8 cellular contexts compared by ENCODE assay signal in genomic region chr7:66921396-66921917, GRCh38. TPM values are rescaled to one million over a fixed set of nuclear protein-coding genes. Genes with fewer than 3 reads are reported as not detected.
DNase-seq lines count a peak whose midpoint lies in the region; ATAC-seq and TF ChIP-seq lines count a peak whose summit lies in the region.

No MANE protein-coding gene starts in this region.

- in situ Hi-C loops in Panc1 (cut with HindIII; ENCODE audit: low pct_unique_long_range_greater_than_20kb, low sequenced_read_pairs): no loop called here

- H3K36me3 Mint-ChIP-seq in MCF 10A (ENCODE audit: insufficient read depth, unreplicated experiment): peaks cover 25% of the 10 kb centered on the region

- BruUV-seq in A673 (replicated peaks; lab: Mats Ljungman, UMichigan) (no TSS peak), Panc1 (replicated peaks; lab: Mats Ljungman, UMichigan) (no TSS peak), MCF 10A (replicated peaks; lab: Mats Ljungman, UMichigan) (no TSS peak)

- H3K4me1 Mint-ChIP-seq in MCF 10A (ENCODE audit: insufficient read depth, unreplicated experiment): peaks cover 11% of the 10 kb centered on the region

- no peaks in the 10 kb centered on the region for H3K27me3 ChIP-seq in A673 (replicated peaks; ENCODE audit: insufficient read depth, low read depth, low read length, poor library complexity)
- H3K27me3 ChIP-seq in Panc1 (ENCODE audit: control insufficient read depth, insufficient read depth, low read length): no peaks in the 10 kb centered on the region
- H3K27me3 ChIP-seq in spleen (replicated peaks in 1 of 7): no peaks in the 10 kb centered on the region

- H3K36me3 ChIP-seq in A673 (ENCODE audit: insufficient read depth, low read length, poor library complexity, severe bottlenecking): no peaks in the 10 kb centered on the region
- no peaks in the 10 kb centered on the region; the same call in 1 of the 2 replicates for H3K36me3 ChIP-seq in Panc1 (ENCODE audit: control insufficient read depth, insufficient read depth, low read length)
- peaks cover 0 to 35% (median 4%) of the 10 kb centered on the region in 6 donors for H3K36me3 ChIP-seq in spleen

- peak overlapping the region; percentile 83 for H3K4me3 ChIP-seq in A673 (ENCODE audit: low read depth, low read length, poor library complexity, severe bottlenecking)
- peak overlapping the region; percentile 72 to 98 for H3K4me3 ChIP-seq in Panc1 (ENCODE audit: low read depth in 2 of 2, low read length in 2 of 2)
- H3K4me3 ChIP-seq in spleen: peak overlapping the region; percentile 78 to 99 (median 92)

- intact Hi-C loops in A673 (cut with micrococcal nuclease; ENCODE audit: unreplicated experiment) (no loop called here), Panc1 (cut with micrococcal nuclease; ENCODE audit: unreplicated experiment) (no loop called here), MCF 10A (cut with micrococcal nuclease) (no loop called here), spleen (cut with DNase I; ENCODE audit: low total_unique reads) (no loop called here)

- no peaks in the 10 kb centered on the region for H3K27me3 Mint-ChIP-seq in MCF 10A (ENCODE audit: insufficient read depth, unreplicated experiment)

- POLR2A ChIA-PET in A673 (lab: Charles Lee; ENCODE audit: low non-redundant PET) (no interaction called here), Panc1 (lab: Charles Lee) (interaction anchor here (0.5 to 0.7 kb wide), 3 partner anchors 16 to 381 kb away, joined by 6 to 16 read pairs (median 7); no protein-coding TSS in a partner anchor), MCF 10A (lab: Yijun Ruan, JAX) (interaction anchor here (0.6 to 3.6 kb wide), 12 partner anchors 9 to 428 kb away, joined by 3 to 42 read pairs (median 4); partner anchors contain the start of genes SBDS and TYW1)

- CTCF ChIA-PET in A673 (lab: Charles Lee) (no interaction called here), Panc1 (lab: Charles Lee) (no interaction called here), MCF 10A (lab: Yijun Ruan, JAX) (interaction anchor here (0.8 to 1.4 kb wide), 3 partner anchors 10 to 77 kb away, joined by 3 to 5 read pairs (median 4); no protein-coding TSS in a partner anchor)

- TF ChIP-seq CTCF in A673 (conservative IDR thresholded peaks at IDR 0.05; ENCODE audit: low read depth, low read length) (no peak), Panc1 (IDR thresholded peaks at IDR 0.05) (no peak), MCF 10A (IDR thresholded peaks at IDR 0.05; ENCODE audit: unreplicated experiment) (no peak), spleen (IDR thresholded peaks at IDR 0.05 in 8 of 11, conservative IDR thresholded peaks at IDR 0.05 in 3 of 11) (no peak)

- peak; percentile 48 for DNase-seq in A673 (ENCODE audit: low spot score)
- no peak for DNase-seq in Panc1 (ENCODE audit: low read depth, low spot score)
- DNase-seq in MCF 10A (ENCODE audit: unreplicated experiment): peak; percentile 49
- DNase-seq in iris pigment epithelial cell (ENCODE audit: low read depth): peak; percentile 51
- peak; percentile 90 for DNase-seq in spleen
- no peak for DNase-seq in NCI-H526 treated with DMSO at 0.1 percent for 48 hours (lab: John Stamatoyannopoulos, UW)

- H3K4me1 ChIP-seq in A673 (ENCODE audit: insufficient read depth, low read length, poor library complexity, severe bottlenecking): peaks cover 3% of the 10 kb centered on the region
- H3K4me1 ChIP-seq in Panc1 (ENCODE audit: control insufficient read depth, insufficient read depth, low read length): peaks cover 13% of the 10 kb centered on the region
- peaks cover 19 to 60% (median 45%) of the 10 kb centered on the region in 6 donors for H3K4me1 ChIP-seq in spleen

- WGBS in spleen, 5 donors: 0 to 1% (median 0%) methylated on average over 24 to 47 of the region's 47 CpGs

- ATAC-seq in GM18505 (IDR thresholded peaks at IDR 0.05; ENCODE audit: unreplicated experiment) (peak; percentile 1), HG03095 (IDR thresholded peaks at IDR 0.05; ENCODE audit: unreplicated experiment) (peak; percentile 11), Panc1 (peak; percentile 59)

- peak overlapping the region; percentile 66 for H3K27ac Mint-ChIP-seq in MCF 10A (ENCODE audit: low read depth, unreplicated experiment)

- no peaks in the 10 kb centered on the region for H3K9me3 Mint-ChIP-seq in MCF 10A (ENCODE audit: unreplicated experiment)

- H3K4me3 Mint-ChIP-seq in MCF 10A (ENCODE audit: unreplicated experiment): peak overlapping the region; percentile 85

- no peak for TF ChIP-seq POLR2A in GM18505 (IDR thresholded peaks at IDR 0.05; ENCODE audit: borderline replicate concordance, extremely low read depth, insufficient read depth, insufficient read length)
- no peak for TF ChIP-seq POLR2A in spleen (IDR thresholded peaks at IDR 0.05)

- no peaks in the 10 kb centered on the region for H3K9me3 ChIP-seq in A673 (ENCODE audit: low read depth, low read length, poor library complexity, severe bottlenecking)
- no peaks in the 10 kb centered on the region for H3K9me3 ChIP-seq in Panc1 (ENCODE audit: control insufficient read depth, insufficient read depth, low read depth, low read length)
- no peaks in the 10 kb centered on the region for H3K9me3 ChIP-seq in spleen

- H3K27ac ChIP-seq in A673 (ENCODE audit: low read depth, low read length, poor library complexity, severe bottlenecking): peak overlapping the region; percentile 86
- peak overlapping the region; percentile 87 for H3K27ac ChIP-seq in Panc1 (ENCODE audit: low read length)
- H3K27ac ChIP-seq in spleen: peak overlapping the region; percentile 73 to 94 (median 87)

RNA-seq across cellular contexts. Expression of gene TMEM248, which starts 0.4 kb away (rescaled TPM):
- total RNA-seq in A673 (2021) (77.0 and 78.8 TPM in 2 replicates), Panc1 (2021; ENCODE audit: unreplicated experiment) (176 TPM), MCF 10A (2022) (75.7 and 80.0 TPM in 2 replicates), spleen (100 to 1,000 TPM in 3 of 7 donors, 10 to 100 TPM in 4; 79.7 to 142 (median 93.7) TPM)
- 123 TPM for polyA plus RNA-seq in Panc1 (2012; ENCODE audit: insufficient read length)
- polyA plus RNA-seq in spleen: 10 to 100 TPM; 21.5 to 30.9 (median 25.8) TPM

Comparison
In these comparisons a context has a peak if more than half of its experiments do, and no peak if none do; other contexts are left out.
1. DNase-seq: peak in A673 (single experiment), MCF 10A (single experiment), iris pigment epithelial cell (single experiment) and spleen (single experiment); none in Panc1 (single experiment) and NCI-H526 treated with DMSO at 0.1 percent for 48 hours (single experiment).
2. ATAC-seq: peak in every context shown above with its lines; median percentile 59 in Panc1; 11 in HG03095; 1 in GM18505.
3. Peak in every context shown above with its lines, with median percentiles within 50 percentile points of each other: H3K27ac ChIP-seq and H3K4me3 ChIP-seq.